ENCODE assay signal across 12 cellular contexts in the genomic region with DNA sequence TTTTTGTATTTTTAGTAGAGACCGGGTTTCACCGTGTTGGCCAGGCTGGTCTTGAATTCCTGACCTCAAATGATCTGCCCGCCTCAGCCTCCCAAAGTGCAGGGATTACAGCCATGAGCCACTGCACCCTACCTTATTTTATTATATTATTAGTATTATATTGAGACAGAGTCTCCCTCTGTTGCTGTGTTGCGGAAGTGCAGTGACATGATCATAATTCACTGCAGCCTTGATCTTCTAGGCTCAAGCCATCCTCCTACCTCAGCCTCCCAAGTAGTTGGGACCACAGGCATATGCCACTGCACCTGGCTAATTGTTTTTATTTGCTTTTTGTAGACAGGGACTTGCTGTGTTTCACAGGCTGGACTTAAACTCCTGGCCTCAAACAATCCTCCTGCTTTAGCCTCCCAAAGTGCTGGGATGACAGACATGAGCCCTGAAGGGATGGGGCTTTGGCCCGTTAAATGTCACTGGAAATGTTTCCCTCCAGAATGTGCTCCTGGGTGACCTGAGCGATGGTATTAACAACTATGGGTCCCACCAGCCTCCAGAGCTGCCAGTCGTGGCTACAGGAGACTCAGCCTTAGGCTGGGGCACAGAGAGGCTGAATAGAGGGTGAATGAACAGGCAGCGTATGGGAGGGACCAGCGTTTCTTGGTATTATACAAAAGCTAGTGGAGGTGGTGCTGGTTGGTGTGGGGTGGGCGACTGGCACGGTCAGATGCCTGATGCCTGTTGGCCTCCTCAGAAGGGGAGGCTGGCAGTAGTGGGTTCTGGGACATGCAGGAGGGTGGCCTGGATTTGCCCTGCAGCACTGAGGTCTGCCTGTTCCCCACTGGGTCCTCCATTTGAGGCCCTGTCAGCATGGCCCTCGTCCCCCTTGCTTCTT. TPM values are rescaled to one million over a fixed set of nuclear protein-coding genes. Genes with fewer than 3 reads are reported as not detected.
DNase-seq lines count a peak whose midpoint lies in the region; ATAC-seq, FAIRE-seq and TF ChIP-seq lines count a peak whose summit lies in the region.
"Had no signal": no experiment of that assay in that cellular context is flagged by ENCODE, and none has a peak within 500 bp of the region (broad histone marks: within the 10 kb centered on the region; RNA-seq: fewer than 3 reads in every experiment).

No MANE protein-coding gene starts in this region.

- peak; percentile 63 for TF ChIP-seq CTCF in brain microvascular endothelial cell (IDR thresholded peaks at IDR 0.05; ENCODE audit: low read depth, low read length, missing control alignments)
- no peak for TF ChIP-seq CTCF in mucosa of descending colon (IDR thresholded peaks at IDR 0.05)
- TF ChIP-seq CTCF in body of pancreas (IDR thresholded peaks at IDR 0.05): peak in 2 of 7 experiments; percentile 5 to 20

- H3K27ac ChIP-seq in brain microvascular endothelial cell (no peak overlapping the region), body of pancreas (no peak overlapping the region)
- H3K27ac ChIP-seq: left lung had no signal

- H3K36me3 ChIP-seq in brain microvascular endothelial cell (replicated peaks): peaks cover 11% of the 10 kb centered on the region
- no peaks in the 10 kb centered on the region for H3K36me3 ChIP-seq in mucosa of descending colon (ENCODE audit: low read depth)
- H3K36me3 ChIP-seq in body of pancreas (replicated peaks in 1 of 2; ENCODE audit: insufficient read depth in 1 of 2, low read depth in 2 of 2): no peaks in the 10 kb centered on the region

- DNase-seq in DMS53 (lab: John Stamatoyannopoulos, UW) (peak; percentile 26), DMS53 treated with DMSO at 0.1 percent for 48 hours (lab: John Stamatoyannopoulos, UW; ENCODE audit: unreplicated experiment) (no peak), HT-29 (ENCODE audit: low spot score) (peak; percentile 83), brain microvascular endothelial cell (peak; percentile 20), mucosa of descending colon (peak in 2 of 3 donors; percentile 19 to 28), HTR-8/SVneo (ENCODE audit: insufficient read length, low spot score) (no peak), body of pancreas (no peak)
- no peak for DNase-seq in activated naive CD4-positive, alpha-beta T cell treated with Interleukin-2 at 50 U/mL for 16 hours
- DNase-seq: central memory CD4-positive, alpha-beta T cell; NCI-H2171 had no signal

- in situ Hi-C loops in brain microvascular endothelial cell (cut with HindIII; ENCODE audit: low pct_ligation_motif_present, low sequenced_read_pairs): no loop called here

- no peaks in the 10 kb centered on the region for H3K27me3 ChIP-seq in brain microvascular endothelial cell (replicated peaks)
- no peaks in the 10 kb centered on the region for H3K27me3 ChIP-seq in body of pancreas
- H3K27me3 ChIP-seq: left lung had no signal

- 76 to 82% methylated on average over 11 to 12 of the region's 12 CpGs for WGBS in body of pancreas, 2 donors

- TF ChIP-seq POLR2A in body of pancreas (IDR thresholded peaks at IDR 0.05): no peak

- H3K4me3 ChIP-seq in brain microvascular endothelial cell (ENCODE audit: low read depth, low read length) (no peak overlapping the region), mucosa of descending colon (no peak overlapping the region), body of pancreas (no peak overlapping the region)
- H3K4me3 ChIP-seq: left lung had no signal

- H3K9me3 ChIP-seq in mucosa of descending colon (no peaks in the 10 kb centered on the region), body of pancreas (no peaks in the 10 kb centered on the region)
- H3K9me3 ChIP-seq: left lung had no signal

- intact Hi-C loops in mucosa of descending colon (cut with DNase I, micrococcal nuclease): no loop called here
- intact Hi-C loops in body of pancreas (cut with DNase I): no loop called here

- FAIRE-seq in HTR-8/SVneo (lab: Jason Lieb, UNC): no peak
- FAIRE-seq: A204.1 had no signal

- ATAC-seq in mucosa of descending colon (no peak), body of pancreas (no peak)
- ATAC-seq: left lung had no signal

- H3K4me1 ChIP-seq in mucosa of descending colon (ENCODE audit: low read depth) (no peaks in the 10 kb centered on the region), body of pancreas (peaks cover 15% of the 10 kb centered on the region)

RNA-seq across cellular contexts. Expression of a gene that starts 7.3 kb away (rescaled TPM):
- total RNA-seq in HT-29 (2014; rRNA removed; shearing (Covaris generic)): 71.9 and 88.2 TPM in 2 replicates
- total RNA-seq in mucosa of descending colon (10 to 100 TPM; 17.5 to 29.7 (median 27.6) TPM), body of pancreas (10 to 100 TPM; 10.5 to 19.7 TPM)

RNA-seq across cellular contexts. Expression of a gene that starts 11.6 kb away (rescaled TPM):
- total RNA-seq in HT-29 (2014; rRNA removed; shearing (Covaris generic)): 211 and 219 TPM in 2 replicates
- 10 to 100 TPM; 11.2 to 15.3 (median 15.1) TPM for total RNA-seq in mucosa of descending colon
- total RNA-seq in body of pancreas: 100 to 1,000 TPM in 1 of 2 donors, 10 to 100 TPM in 1; 36.6 to 150 TPM

RNA-seq across cellular contexts. Expression of a gene that starts 51.8 kb away (rescaled TPM):
- 74.9 and 87.2 TPM in 2 replicates for total RNA-seq in HT-29 (2014; rRNA removed; shearing (Covaris generic))
- total RNA-seq in mucosa of descending colon (10 to 100 TPM; 39.0 to 48.8 (median 48.4) TPM), body of pancreas (10 to 100 TPM; 25.7 to 53.4 TPM)

Comparison
In these comparisons a context has a peak if more than half of its experiments do, and no peak if none do; other contexts are left out.
1. DNase-seq: peak in DMS53 (single experiment), HT-29 (single experiment), brain microvascular endothelial cell (single experiment) and mucosa of descending colon (2 of 3); none in DMS53 treated with DMSO at 0.1 percent for 48 hours (single experiment), HTR-8/SVneo (single experiment), body of pancreas (0 of 4) and activated naive CD4-positive, alpha-beta T cell treated with Interleukin-2 at 50 U/mL for 16 hours (single experiment).